15 cellular contexts compared by ENCODE assay signal in the genomic region with DNA sequence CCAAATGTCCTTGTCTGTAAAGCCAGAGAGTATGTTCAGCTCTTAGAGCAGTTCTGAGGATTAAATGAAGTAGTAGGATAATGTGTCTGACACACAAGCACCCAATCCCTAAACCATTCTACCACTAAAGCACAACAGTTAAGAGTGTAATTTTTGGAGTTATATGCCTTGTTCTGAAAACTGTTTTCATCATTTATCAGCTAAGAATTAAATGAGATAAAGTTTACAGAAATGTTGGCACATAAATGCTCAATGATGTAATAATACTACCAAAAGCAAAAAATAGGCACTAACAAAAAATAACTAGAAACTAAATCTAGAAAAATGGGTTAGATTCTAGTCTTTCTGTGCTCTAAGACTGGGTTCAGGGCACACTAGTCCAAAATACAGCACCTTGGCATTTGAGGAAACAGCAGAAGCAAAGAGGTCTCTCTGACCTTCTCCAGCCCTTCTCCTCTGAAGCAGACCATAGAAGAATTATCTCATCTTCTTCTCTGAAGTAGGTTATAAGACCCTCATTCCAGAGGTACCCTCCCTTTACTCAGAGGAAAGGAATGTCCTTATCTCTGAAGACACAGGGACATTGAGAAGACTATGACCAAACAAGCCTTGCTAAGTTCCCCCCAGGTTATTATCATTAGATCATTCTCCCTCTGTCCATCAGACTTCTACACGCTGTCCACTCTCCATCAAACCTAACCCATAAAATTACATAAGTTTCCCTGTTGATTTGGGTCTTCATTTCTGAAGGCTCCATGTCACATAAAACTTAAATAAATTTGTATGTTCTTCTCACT. TPM values are rescaled to one million over a fixed set of nuclear protein-coding genes. Genes with fewer than 3 reads are reported as not detected.
DNase-seq lines count a peak whose midpoint lies in the region; ATAC-seq lines count a peak whose summit lies in the region.
"Had no signal": no experiment of that assay in that cellular context is flagged by ENCODE, and none has a peak within 500 bp of the region (broad histone marks: within the 10 kb centered on the region; RNA-seq: fewer than 3 reads in every experiment).

No MANE protein-coding gene starts in this region.

- H3K36me3 ChIP-seq in Karpas-422 (ENCODE audit: insufficient read depth, low read length) (no peaks in the 10 kb centered on the region), mesendoderm (ENCODE audit: control insufficient read depth, insufficient read depth, low read length) (no peaks in the 10 kb centered on the region)

- peaks cover 6% of the 10 kb centered on the region for H3K79me1 ChIP-seq in mesendoderm (ENCODE audit: low read length)

- no peak overlapping the region for H4K8ac ChIP-seq in mesendoderm (ENCODE audit: low read depth, low read length)

- H3K4me1 ChIP-seq in Karpas-422 (ENCODE audit: low read length) (peaks cover 20% of the 10 kb centered on the region), mesendoderm (ENCODE audit: control insufficient read depth, low read depth, low read length) (no peaks in the 10 kb centered on the region)

- no peak overlapping the region for H3K56ac ChIP-seq in mesendoderm (ENCODE audit: low read length)

- H3K18ac ChIP-seq in mesendoderm (ENCODE audit: low read length): no peak overlapping the region

- no peaks in the 10 kb centered on the region for H4K20me1 ChIP-seq in Karpas-422 (ENCODE audit: insufficient read depth, low read depth, low read length)

- no peaks in the 10 kb centered on the region for H3K9me3 ChIP-seq in Karpas-422 (ENCODE audit: low read length)
- no peaks in the 10 kb centered on the region for H3K9me3 ChIP-seq in T-helper 17 cell (ENCODE audit: control insufficient read depth, low read length, poor library complexity, severe bottlenecking)

- H3K27me3 Mint-ChIP-seq in T-helper 17 cell: no peaks in the 10 kb centered on the region

- H3K9ac ChIP-seq in Karpas-422 (ENCODE audit: low read length) (no peak overlapping the region), mesendoderm (ENCODE audit: low read length) (no peak overlapping the region)
- H3K9ac ChIP-seq: GM23248 had no signal

- no peak overlapping the region for H3K23ac ChIP-seq in mesendoderm (ENCODE audit: low read length)

- H3K9me2 ChIP-seq in Karpas-422 (replicated peaks; ENCODE audit: insufficient read depth, low read length): no peaks in the 10 kb centered on the region

- H3K4me1 Mint-ChIP-seq in T-helper 17 cell: peaks cover 22% of the 10 kb centered on the region

- DNase-seq in EL (peak; percentile 41), Karpas-422 (no peak), T-helper 17 cell (no peak), mesendoderm (peak; percentile 79), left lobe of liver (ENCODE audit: low spot score) (no peak)
- DNase-seq in activated effector memory CD4-positive, alpha-beta T cell treated with anti-CD3 and anti-CD28 coated beads, Interleukin-2, amount 50 U/mL, for 16 hours: no peak
- DNase-seq: GM23248; HCEC 1CT; MM.1S; NCI-H1092 treated with DMSO at 0.1 percent for 48 hours; NCI-H2081 treated with DMSO at 0.1 percent for 48 hours; NCI-H526; NK-92 treated with Interleukin-12 subunit alpha and Interleukin-12 subunit beta, amount 100 ng/mL, for 24 hours had no signal

- no peak overlapping the region for H2BK120ac ChIP-seq in mesendoderm (ENCODE audit: low read depth, low read length)

- H3K4ac ChIP-seq in mesendoderm (ENCODE audit: low read depth, low read length): no peak overlapping the region

- no peak overlapping the region for H2BK5ac ChIP-seq in mesendoderm (ENCODE audit: low read length)

- no peak overlapping the region for H3K4me3 Mint-ChIP-seq in T-helper 17 cell

- H3K27ac Mint-ChIP-seq in T-helper 17 cell: peak overlapping the region; percentile 78

- H2AK5ac ChIP-seq in mesendoderm (ENCODE audit: low read length): no peak overlapping the region

- H4K5ac ChIP-seq in mesendoderm (ENCODE audit: low read length): no peak overlapping the region

- 0 out of 2 replicates have a peak overlapping the region, but pooled peaks have one; percentile 11 for H3K27ac ChIP-seq in Karpas-422 (ENCODE audit: low read length)
- H3K27ac ChIP-seq in mesendoderm (ENCODE audit: low read depth, low read length): no peak overlapping the region
- H3K27ac ChIP-seq: GM23248 had no signal

- H3K27me3 ChIP-seq in Karpas-422 (ENCODE audit: low read length): no peaks in the 10 kb centered on the region
- H3K27me3 ChIP-seq in mesendoderm (ENCODE audit: insufficient read depth, low read length, poor library complexity): no peaks in the 10 kb centered on the region

- no peak for ATAC-seq in T-helper 17 cell
- no peak for ATAC-seq in left lobe of liver
- ATAC-seq in GM21367 (IDR thresholded peaks at IDR 0.05; ENCODE audit: unreplicated experiment): no peak
- ATAC-seq: HepG2 had no signal

- no peak overlapping the region for H3K4me2 ChIP-seq in Karpas-422 (ENCODE audit: low read depth, low read length, poor library complexity, severe bottlenecking)
- no peak overlapping the region for H3K4me2 ChIP-seq in mesendoderm (ENCODE audit: low read length)

- H3K79me2 ChIP-seq in Karpas-422 (ENCODE audit: low read length) (peaks cover 86% of the 10 kb centered on the region), mesendoderm (ENCODE audit: control insufficient read depth, insufficient read depth, low read length) (peaks cover 6% of the 10 kb centered on the region)

- H2AFZ ChIP-seq in Karpas-422 (ENCODE audit: low read length): no peak overlapping the region
- H2AFZ ChIP-seq: GM23248 had no signal

- no peak overlapping the region for H2BK15ac ChIP-seq in mesendoderm (replicated peaks; ENCODE audit: low read depth)

- WGBS in mesendoderm (ENCODE audit: extremely low coverage, insufficient coverage, low lambda C conversion rate): no CpG with 5 or more reads among the region's 1 CpG

- H3K4me3 ChIP-seq in Karpas-422 (ENCODE audit: low read length): no peak overlapping the region
- H3K4me3 ChIP-seq in mesendoderm (ENCODE audit: low read length): no peak overlapping the region
- H3K4me3 ChIP-seq: GM23248 had no signal

- peaks cover 3% of the 10 kb centered on the region for H3K36me3 Mint-ChIP-seq in T-helper 17 cell (ENCODE audit: low read depth)

RNA-seq across cellular contexts. Expression of a gene that starts 20.6 kb away (rescaled TPM):
- total RNA-seq in Karpas-422 (2014; rRNA removed; shearing (Covaris generic); ENCODE audit: low replicate concordance): 11.3 and 14.3 TPM in 2 replicates
- total RNA-seq in T-helper 17 cell (10 to 100 TPM; 12.5 to 15.3 TPM), left lobe of liver (4.5 TPM)
- 4.7 TPM for polyA plus RNA-seq in mesendoderm (2013, experiment 1 of 2)
- polyA plus RNA-seq in mesendoderm (2013, experiment 2 of 2): 4.5 TPM

Comparison
In these comparisons a context has a peak if more than half of its experiments do, and no peak if none do; other contexts are left out.
1. DNase-seq: peak in EL (single experiment) and mesendoderm (single experiment); none in Karpas-422 (single experiment), T-helper 17 cell (0 of 3), left lobe of liver (single experiment) and activated effector memory CD4-positive, alpha-beta T cell treated with anti-CD3 and anti-CD28 coated beads, Interleukin-2, amount 50 U/mL, for 16 hours (single experiment).